ENCODE assay signal across 12 cellular contexts in the genomic region with DNA sequence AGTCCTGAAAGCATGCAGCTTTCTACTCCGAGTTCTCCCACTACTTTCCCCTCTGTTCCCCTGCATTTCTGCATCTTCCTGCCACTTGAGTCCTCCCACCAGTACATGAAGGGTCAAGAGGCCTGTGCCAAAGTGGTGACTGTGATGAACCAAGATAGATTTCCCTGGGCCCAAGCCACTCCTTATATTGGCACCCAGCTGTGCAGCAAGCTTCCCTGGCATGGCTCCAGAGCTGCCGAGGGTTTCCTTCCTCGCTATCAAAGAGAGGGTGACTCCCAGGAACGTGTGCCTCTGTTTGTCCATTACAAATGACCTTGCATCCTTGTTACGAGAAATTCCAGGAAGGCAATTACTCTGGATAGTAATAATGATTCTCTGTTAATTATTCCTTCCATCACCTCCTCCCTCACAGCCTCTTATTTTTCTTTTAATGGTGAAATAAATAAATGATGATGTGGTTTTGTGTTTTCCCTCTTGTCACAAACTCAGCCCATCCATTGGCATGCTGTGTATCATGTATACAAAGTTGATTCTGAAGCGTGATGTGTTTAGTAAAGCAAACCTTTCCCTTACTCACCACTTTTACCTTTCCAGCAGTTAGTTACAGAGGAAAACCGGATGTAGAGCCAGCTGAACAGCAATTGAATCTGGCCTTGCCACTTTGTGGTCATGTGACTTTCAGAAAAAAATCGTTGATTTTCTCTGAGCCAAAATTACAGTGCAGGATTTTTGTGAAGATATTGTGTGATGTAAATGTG. TPM values are rescaled to one million over a fixed set of nuclear protein-coding genes. Genes with fewer than 3 reads are reported as not detected.
DNase-seq lines count a peak whose midpoint lies in the region; ATAC-seq, FAIRE-seq and TF ChIP-seq lines count a peak whose summit lies in the region.
"Had no signal": no experiment of that assay in that cellular context is flagged by ENCODE, and none has a peak within 500 bp of the region (broad histone marks: within the 10 kb centered on the region; RNA-seq: fewer than 3 reads in every experiment).

No MANE protein-coding gene starts in this region.

- H3K27ac ChIP-seq in ascending aorta = peak overlapping the region; percentile 3 to 85
- H3K27ac ChIP-seq in right cardiac atrium (ENCODE audit: low read length) = peak overlapping the region; percentile 28
- H3K27ac ChIP-seq in substantia nigra (ENCODE audit: low read depth, low read length, poor library complexity, severe bottlenecking) = peak overlapping the region; percentile 50

- intact Hi-C loops in ascending aorta (cut with DNase I) (loop anchor here (10.0 kb wide), 1 partner anchor 930 kb away; no protein-coding TSS in a partner anchor), right cardiac atrium (cut with DNase I) (no loop called here), sciatic nerve (cut with DNase I) (loop anchor here (5.0 kb wide), 1 partner anchor 67 kb away; no protein-coding TSS in a partner anchor)

- H3K36me3 ChIP-seq in ascending aorta = peaks cover 0 to 3% of the 10 kb centered on the region in 2 donors

- ATAC-seq in right cardiac atrium (peak; percentile 83 to 90), sciatic nerve (no peak)
- no peak for ATAC-seq in activated CD8-positive, alpha-beta memory T cell treated with anti-CD3 and anti-CD28 coated beads, Interleukin-2, amount 10 ng/mL, durations not matched to agents 7 days and 5 days

- no peaks in the 10 kb centered on the region for H3K27me3 ChIP-seq in ascending aorta
- no peaks in the 10 kb centered on the region for H3K27me3 ChIP-seq in right cardiac atrium (ENCODE audit: control insufficient read depth, insufficient read depth)

- FAIRE-seq in RCC 7860 (lab: Jason Lieb, UNC) = no peak

- H3K9me3 ChIP-seq in ascending aorta (no peaks in the 10 kb centered on the region), right cardiac atrium (ENCODE audit: control insufficient read depth, low read length) (no peaks in the 10 kb centered on the region)

- 23% methylated on average over 8 of the region's 8 CpGs for WGBS in right cardiac atrium

- H3K36me3 Mint-ChIP-seq in activated CD8-positive, alpha-beta memory T cell treated with anti-CD3 and anti-CD28 coated beads, Interleukin-2, amount 10 ng/mL, durations not matched to agents 7 days and 5 days = peaks cover 7% of the 10 kb centered on the region

- H3K4me3 Mint-ChIP-seq in activated CD8-positive, alpha-beta memory T cell treated with anti-CD3 and anti-CD28 coated beads, Interleukin-2, amount 10 ng/mL, durations not matched to agents 7 days and 5 days = no peak overlapping the region

- H3K27ac Mint-ChIP-seq in activated CD8-positive, alpha-beta memory T cell treated with anti-CD3 and anti-CD28 coated beads, Interleukin-2, amount 10 ng/mL, durations not matched to agents 7 days and 5 days = no peak overlapping the region

- H3K4me1 Mint-ChIP-seq in activated CD8-positive, alpha-beta memory T cell treated with anti-CD3 and anti-CD28 coated beads, Interleukin-2, amount 10 ng/mL, durations not matched to agents 7 days and 5 days = peaks cover 17% of the 10 kb centered on the region

- no peak for TF ChIP-seq CTCF in ascending aorta (IDR thresholded peaks at IDR 0.05)

- H3K4me3 ChIP-seq in ascending aorta (no peak overlapping the region), right cardiac atrium (ENCODE audit: low read length) (no peak overlapping the region)

- CTCF ChIA-PET in activated CD8-positive, alpha-beta memory T cell treated with anti-CD3 and anti-CD28 coated beads, Interleukin-2, amount 10 ng/mL, durations not matched to agents 7 days and 5 days (lab: Charles Lee) = interaction anchor here (1.5 to 21.6 kb wide), 3 partner anchors 22 to 71 kb away, joined by 3 to 321 read pairs (median 258); a partner anchor contains a TSS

- no peaks in the 10 kb centered on the region for H3K27me3 Mint-ChIP-seq in activated CD8-positive, alpha-beta memory T cell treated with anti-CD3 and anti-CD28 coated beads, Interleukin-2, amount 10 ng/mL, durations not matched to agents 7 days and 5 days

- H3K4me1 ChIP-seq in ascending aorta = peaks cover 5 to 38% of the 10 kb centered on the region in 2 donors
- peaks cover 6% of the 10 kb centered on the region for H3K4me1 ChIP-seq in right cardiac atrium (ENCODE audit: control insufficient read depth, insufficient read depth, low read length)

- DNase-seq in LoVo (ENCODE audit: low spot score) = peak; percentile 72
- DNase-seq in ascending aorta (ENCODE audit: low spot score in 2 of 2) = no peak
- peak; percentile 82 to 88 (median 87) for DNase-seq in right cardiac atrium
- DNase-seq in substantia nigra (lab: John Stamatoyannopoulos, UW) = peak in 19 of 49 donors; percentile 10 to 68 (median 21)
- no peak for DNase-seq in RCC 7860 (ENCODE audit: low spot score)
- DNase-seq in AML-193 (lab: John Stamatoyannopoulos, UW) = no peak
- DNase-seq in activated CD8-positive, alpha-beta memory T cell treated with anti-CD3 and anti-CD28 coated beads, Interleukin-2, amount 10 ng/mL, durations not matched to agents 7 days and 5 days = no peak
- no peak for DNase-seq in sciatic nerve (ENCODE audit: low spot score)
- DNase-seq: activated CD8-positive, alpha-beta memory T cell treated with anti-CD3 and anti-CD28 coated beads, Interleukin-2, amount 50 U/mL, for 4 hours; effector CD4-positive, alpha-beta T cell; NCI-H146; stimulated activated CD4-positive, alpha-beta T cell treated with anti-CD3 and anti-CD28 coated beads, Interleukin-2, amount 100 ng/mL, for 48 hours had no signal

- no peaks in the 10 kb centered on the region for H3K9me3 Mint-ChIP-seq in activated CD8-positive, alpha-beta memory T cell treated with anti-CD3 and anti-CD28 coated beads, Interleukin-2, amount 10 ng/mL, durations not matched to agents 7 days and 5 days (ENCODE audit: low read depth)

RNA-seq across cellular contexts. Expression of a gene that starts 8.3 kb away (rescaled TPM):
- total RNA-seq in ascending aorta = 42.0 TPM
- total RNA-seq in right cardiac atrium = 10 to 100 TPM; 30.5 to 39.4 (median 35.0) TPM
- 32.1 TPM for polyA plus RNA-seq in right cardiac atrium
- total RNA-seq in activated CD8-positive, alpha-beta memory T cell treated with anti-CD3 and anti-CD28 coated beads, Interleukin-2, amount 10 ng/mL, durations not matched to agents 7 days and 5 days = 10 to 100 TPM; 23.9 to 45.9 TPM
- 65.0 TPM for total RNA-seq in sciatic nerve

RNA-seq across cellular contexts. Expression of a gene that starts 14.7 kb away (rescaled TPM):
- 60.2 TPM for total RNA-seq in ascending aorta
- 10 to 100 TPM; 12.0 to 19.5 (median 14.6) TPM for total RNA-seq in right cardiac atrium
- 8.8 TPM for polyA plus RNA-seq in right cardiac atrium
- total RNA-seq in activated CD8-positive, alpha-beta memory T cell treated with anti-CD3 and anti-CD28 coated beads, Interleukin-2, amount 10 ng/mL, durations not matched to agents 7 days and 5 days = 10 to 100 TPM; 37.1 to 40.5 TPM
- total RNA-seq in sciatic nerve = 104 TPM

RNA-seq across cellular contexts. Expression of a gene that starts 25.8 kb away (rescaled TPM):
- total RNA-seq in ascending aorta (not detected), right cardiac atrium (not detected), sciatic nerve (not detected)
- polyA plus RNA-seq in right cardiac atrium = not detected
- total RNA-seq in activated CD8-positive, alpha-beta memory T cell treated with anti-CD3 and anti-CD28 coated beads, Interleukin-2, amount 10 ng/mL, durations not matched to agents 7 days and 5 days = not detected

RNA-seq across cellular contexts. Expression of a gene that starts 49.9 kb away (rescaled TPM):
- not detected for total RNA-seq in ascending aorta
- not detected for total RNA-seq in right cardiac atrium
- polyA plus RNA-seq in right cardiac atrium = not detected
- not detected for total RNA-seq in activated CD8-positive, alpha-beta memory T cell treated with anti-CD3 and anti-CD28 coated beads, Interleukin-2, amount 10 ng/mL, durations not matched to agents 7 days and 5 days
- total RNA-seq in sciatic nerve = not detected

Comparison
In these comparisons a context has a peak if more than half of its experiments do, and no peak if none do; other contexts are left out.
1. DNase-seq: peak in LoVo (single experiment) and right cardiac atrium (3 of 3); none in ascending aorta (0 of 2), RCC 7860 (single experiment), AML-193 (0 of 2), activated CD8-positive, alpha-beta memory T cell treated with anti-CD3 and anti-CD28 coated beads, Interleukin-2, amount 10 ng/mL, durations not matched to agents 7 days and 5 days (single experiment) and sciatic nerve (single experiment).
2. ATAC-seq: peak in right cardiac atrium (2 of 2); none in activated CD8-positive, alpha-beta memory T cell treated with anti-CD3 and anti-CD28 coated beads, Interleukin-2, amount 10 ng/mL, durations not matched to agents 7 days and 5 days (single experiment) and sciatic nerve (single experiment).
3. intact Hi-C loops: an anchor here in ascending aorta (10.0 kb wide) and sciatic nerve (5.0 kb wide); none called in right cardiac atrium.
4. Peak in every context shown above with its lines, with median percentiles within 50 percentile points of each other: H3K27ac ChIP-seq.